15 cellular contexts compared by ENCODE assay signal in genomic region chr15:77671274-77672056, GRCh38. TPM values are rescaled to one million over a fixed set of nuclear protein-coding genes. Genes with fewer than 3 reads are reported as not detected.
"Had no signal": no experiment of that assay in that cellular context is flagged by ENCODE, and none has a peak within 500 bp of the region (broad histone marks: within the 10 kb centered on the region; RNA-seq: fewer than 3 reads in every experiment).

No MANE protein-coding gene starts in this region.

- H3K36me3 ChIP-seq: prostate gland, spleen, thoracic aorta had no signal

- H3K4me3 ChIP-seq: hepatocyte, prostate gland, spleen, thoracic aorta had no signal

- H3K36me3 Mint-ChIP-seq: activated naive CD4-positive, alpha-beta T cell treated with anti-CD3 and anti-CD28 coated beads, Interleukin-2, amount 10 ng/mL, durations not matched to agents 7 days and 5 days; T-cell had no signal

- H3K4me1 Mint-ChIP-seq: activated CD4-positive, alpha-beta memory T cell treated with anti-CD3 and anti-CD28 coated beads, Interleukin-2, amount 10 ng/mL, durations not matched to agents 7 days and 5 days; activated CD4-positive, alpha-beta T cell treated with anti-CD3 and anti-CD28 coated beads for 36 hours; activated naive CD4-positive, alpha-beta T cell treated with anti-CD3 and anti-CD28 coated beads, Interleukin-2, amount 10 ng/mL, durations not matched to agents 7 days and 5 days; T-cell had no signal

- DNase-seq: activated CD4-positive, alpha-beta memory T cell treated with anti-CD3 and anti-CD28 coated beads, Interleukin-2, amount 10 ng/mL, durations not matched to agents 7 days and 5 days; activated CD4-positive, alpha-beta T cell treated with anti-CD3 and anti-CD28 coated beads for 36 hours; activated naive CD4-positive, alpha-beta T cell treated with anti-CD3 and anti-CD28 coated beads, Interleukin-2, amount 10 ng/mL, durations not matched to agents 7 days and 5 days; activated T-cell treated with anti-CD3 and anti-CD28 coated beads, Interleukin-2, amount 50 U/mL, for 24 hours; mesenchymal stem cell; spleen; T-cell; T-helper 9 cell had no signal

- H3K27ac Mint-ChIP-seq: activated CD4-positive, alpha-beta memory T cell treated with anti-CD3 and anti-CD28 coated beads, Interleukin-2, amount 10 ng/mL, durations not matched to agents 7 days and 5 days; activated CD4-positive, alpha-beta T cell treated with anti-CD3 and anti-CD28 coated beads for 36 hours; activated naive CD4-positive, alpha-beta T cell treated with anti-CD3 and anti-CD28 coated beads, Interleukin-2, amount 10 ng/mL, durations not matched to agents 7 days and 5 days; activated T-cell treated with anti-CD3 and anti-CD28 coated beads, Interleukin-2, amount 50 U/mL, for 24 hours; nephron; T-cell had no signal

- H3K9me3 ChIP-seq: prostate gland, spleen, thoracic aorta had no signal

- FAIRE-seq: endometrium, keratinocyte had no signal

- H3K27me3 ChIP-seq: hepatocyte had no signal

- H2AFZ ChIP-seq: hepatocyte had no signal

- H3K79me2 ChIP-seq: hepatocyte had no signal

- H3K4me3 Mint-ChIP-seq: activated CD4-positive, alpha-beta memory T cell treated with anti-CD3 and anti-CD28 coated beads, Interleukin-2, amount 10 ng/mL, durations not matched to agents 7 days and 5 days; activated CD4-positive, alpha-beta T cell treated with anti-CD3 and anti-CD28 coated beads for 36 hours; activated naive CD4-positive, alpha-beta T cell treated with anti-CD3 and anti-CD28 coated beads, Interleukin-2, amount 10 ng/mL, durations not matched to agents 7 days and 5 days; activated T-cell treated with anti-CD3 and anti-CD28 coated beads, Interleukin-2, amount 50 U/mL, for 24 hours; nephron; T-cell had no signal

- H3K9me3 Mint-ChIP-seq: activated CD4-positive, alpha-beta memory T cell treated with anti-CD3 and anti-CD28 coated beads, Interleukin-2, amount 10 ng/mL, durations not matched to agents 7 days and 5 days; activated naive CD4-positive, alpha-beta T cell treated with anti-CD3 and anti-CD28 coated beads, Interleukin-2, amount 10 ng/mL, durations not matched to agents 7 days and 5 days; activated T-cell treated with anti-CD3 and anti-CD28 coated beads, Interleukin-2, amount 50 U/mL, for 24 hours; nephron; T-cell had no signal

- H3K4me1 ChIP-seq: prostate gland, spleen had no signal

- ATAC-seq: activated CD4-positive, alpha-beta T cell treated with anti-CD3 and anti-CD28 coated beads for 36 hours; sciatic nerve; T-cell had no signal

- H3K27ac ChIP-seq: hepatocyte, prostate gland, spleen, thoracic aorta had no signal

- H3K4me2 ChIP-seq: hepatocyte had no signal

RNA-seq across cellular contexts. Expression of gene LINGO1, which starts 38.8 kb away (rescaled TPM):
- total RNA-seq: activated CD4-positive, alpha-beta memory T cell treated with anti-CD3 and anti-CD28 coated beads, Interleukin-2, amount 10 ng/mL, durations not matched to agents 7 days and 5 days; activated CD4-positive, alpha-beta T cell treated with anti-CD3 and anti-CD28 coated beads for 36 hours had no signal
- polyA plus RNA-seq: keratinocyte had no signal
